Comparison of ENCODE assay signal across 8 cellular contexts in the genomic region with DNA sequence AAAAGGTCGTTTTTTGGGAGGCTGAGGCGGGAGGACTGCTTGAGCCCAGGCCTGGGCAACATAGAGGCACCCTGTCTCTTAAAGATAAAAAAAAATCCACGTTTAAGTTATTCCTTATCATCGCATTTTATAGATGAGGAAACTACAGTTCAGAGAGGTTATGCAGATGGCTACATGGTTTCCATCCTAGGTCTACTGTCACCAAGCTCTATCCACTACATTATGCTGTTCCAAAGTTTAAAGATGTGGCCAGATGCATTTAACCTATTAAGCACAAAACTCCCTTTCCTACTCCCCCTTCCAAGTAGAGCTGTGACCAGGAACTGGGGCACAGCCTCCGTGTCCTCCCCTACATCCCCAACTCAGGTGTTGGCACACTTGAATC. TPM values are rescaled to one million over a fixed set of nuclear protein-coding genes. Genes with fewer than 3 reads are reported as not detected.
DNase-seq lines count a peak whose midpoint lies in the region; ATAC-seq and TF ChIP-seq lines count a peak whose summit lies in the region.

No MANE protein-coding gene starts in this region.

- H2AFZ ChIP-seq in fibroblast of lung (ENCODE audit: low read length): no peak overlapping the region

- H3K9me3 ChIP-seq in ES-I3 (ENCODE audit: control insufficient read depth, insufficient read depth, low read length): no peaks in the 10 kb centered on the region
- H3K9me3 ChIP-seq in RWPE2 (ENCODE audit: severe bottlenecking): no peaks in the 10 kb centered on the region
- H3K9me3 ChIP-seq in fibroblast of lung (ENCODE audit: control insufficient read depth, insufficient read depth, low read depth, low read length): no peaks in the 10 kb centered on the region

- H3K27ac ChIP-seq in RWPE2 (ENCODE audit: poor library complexity, severe bottlenecking): peak overlapping the region; percentile 53
- peak overlapping the region; percentile 51 for H3K27ac ChIP-seq in fibroblast of lung (ENCODE audit: insufficient read depth, low read length)

- no peaks in the 10 kb centered on the region for H4K20me1 ChIP-seq in fibroblast of lung (ENCODE audit: control insufficient read depth, extremely low read depth, insufficient read depth, low read length)

- peak overlapping the region; percentile 97 for H3K4me2 ChIP-seq in fibroblast of lung (ENCODE audit: extremely low read depth, insufficient read depth, low read length)

- peak overlapping the region; percentile 78 for H3K9ac ChIP-seq in ES-I3 (ENCODE audit: low read depth, low read length)
- H3K9ac ChIP-seq in fibroblast of lung (ENCODE audit: insufficient read depth, low read length): no peak overlapping the region

- DNase-seq in RWPE2 (ENCODE audit: low spot score): no peak
- no peak for DNase-seq in fibroblast of lung (ENCODE audit: low read depth in 2 of 2)
- no peak for DNase-seq in retinal pigment epithelial cell (ENCODE audit: low read depth)
- no peak for DNase-seq in stimulated activated CD4-positive, alpha-beta T cell treated with anti-CD3 and anti-CD28 coated beads, Interleukin-4, amount 100 ng/mL, for 24 hours
- no peak for DNase-seq in HK-2 (ENCODE audit: unreplicated experiment)
- no peak for DNase-seq in NCI-H2029 treated with DMSO at 0.1 percent for 48 hours (lab: John Stamatoyannopoulos, UW)

- H3K79me2 ChIP-seq in fibroblast of lung (ENCODE audit: control insufficient read depth, insufficient read depth, low read length): peaks cover 83% of the 10 kb centered on the region

- H3K4me1 ChIP-seq in ES-I3 (ENCODE audit: insufficient read depth, low read length) (peaks cover 13% of the 10 kb centered on the region; the same call in 1 of the 2 replicates), RWPE2 (ENCODE audit: insufficient read depth, poor library complexity, severe bottlenecking) (no peaks in the 10 kb centered on the region), fibroblast of lung (ENCODE audit: control insufficient read depth, extremely low read depth, insufficient read depth, low read length) (peaks cover 4% of the 10 kb centered on the region)

- no peaks in the 10 kb centered on the region for H3K27me3 ChIP-seq in RWPE2 (ENCODE audit: insufficient read depth, poor library complexity, severe bottlenecking)
- no peaks in the 10 kb centered on the region for H3K27me3 ChIP-seq in fibroblast of lung (ENCODE audit: control insufficient read depth, insufficient read depth, low read length)

- TF ChIP-seq CTCF in RWPE2 (IDR thresholded peaks at IDR 0.05; ENCODE audit: poor library complexity, severe bottlenecking) (no peak), fibroblast of lung (conservative IDR thresholded peaks at IDR 0.05 in 1 of 2, IDR thresholded peaks at IDR 0.05 in 1 of 2; ENCODE audit: low read depth in 1 of 2, low read length in 2 of 2) (no peak), retinal pigment epithelial cell (conservative IDR thresholded peaks at IDR 0.05; ENCODE audit: low read depth, low read length) (no peak)

- H3K36me3 ChIP-seq in ES-I3 (ENCODE audit: insufficient read depth, low read length) (0 out of 2 replicates have a peak, but pooled peaks cover 3% of the 10 kb centered on the region), RWPE2 (ENCODE audit: low read depth) (peaks cover 4% of the 10 kb centered on the region; the same call in 1 of the 2 replicates), fibroblast of lung (ENCODE audit: control insufficient read depth, insufficient read depth, low read length) (no peaks in the 10 kb centered on the region)

- H3K4me3 ChIP-seq in RWPE2 (ENCODE audit: severe bottlenecking) (peak overlapping the region; percentile 86), fibroblast of lung (replicated peaks in 1 of 4; ENCODE audit: control extremely low read depth in 1 of 4, insufficient read depth in 1 of 4, low read depth in 3 of 4, low read length in 4 of 4) (peak overlapping the region; percentile 80 to 95 (median 84)), retinal pigment epithelial cell (ENCODE audit: low read length) (peak overlapping the region; percentile 86)

- ATAC-seq in RWPE2 (ENCODE audit: low read depth): no peak
- ATAC-seq in GM19397 (IDR thresholded peaks at IDR 0.05; ENCODE audit: unreplicated experiment): no peak

RNA-seq across cellular contexts. Expression of a gene that starts 1.4 kb away (rescaled TPM):
- total RNA-seq in fibroblast of lung: 13.6 and 17.3 TPM in 2 replicates
- polyA plus RNA-seq in fibroblast of lung: 18.6 and 23.7 TPM in 2 replicates
- polyA plus RNA-seq in fibroblast of lung (2012): 13.9 and 15.3 TPM in 2 replicates
- 20.3 and 24.3 TPM in 2 replicates for polyA minus RNA-seq in fibroblast of lung (ENCODE audit: low replicate concordance)

RNA-seq across cellular contexts. Expression of a gene that starts 1.5 kb away (rescaled TPM):
- 8.7 and 8.8 TPM in 2 replicates for total RNA-seq in fibroblast of lung
- polyA plus RNA-seq in fibroblast of lung: 5.2 and 9.2 TPM in 2 replicates
- 4.0 and 6.7 TPM in 2 replicates for polyA plus RNA-seq in fibroblast of lung (2012)
- 11.3 and 22.7 TPM in 2 replicates for polyA minus RNA-seq in fibroblast of lung (ENCODE audit: low replicate concordance)
